Comparison of ENCODE assay signal across 7 cellular contexts in genomic region chr3:26233374-26233773, GRCh38.
"Had no signal": no experiment of that assay in that cellular context is flagged by ENCODE, and none has a peak within 500 bp of the region (broad histone marks: within the 10 kb centered on the region; RNA-seq: fewer than 3 reads in every experiment).

No MANE protein-coding gene starts in this region.

- ATAC-seq: HCT116, K562 had no signal

- DNase-seq: GM23248, GOT3, H7, HFFc6, IMR-90 had no signal
